In the genomic region with DNA sequence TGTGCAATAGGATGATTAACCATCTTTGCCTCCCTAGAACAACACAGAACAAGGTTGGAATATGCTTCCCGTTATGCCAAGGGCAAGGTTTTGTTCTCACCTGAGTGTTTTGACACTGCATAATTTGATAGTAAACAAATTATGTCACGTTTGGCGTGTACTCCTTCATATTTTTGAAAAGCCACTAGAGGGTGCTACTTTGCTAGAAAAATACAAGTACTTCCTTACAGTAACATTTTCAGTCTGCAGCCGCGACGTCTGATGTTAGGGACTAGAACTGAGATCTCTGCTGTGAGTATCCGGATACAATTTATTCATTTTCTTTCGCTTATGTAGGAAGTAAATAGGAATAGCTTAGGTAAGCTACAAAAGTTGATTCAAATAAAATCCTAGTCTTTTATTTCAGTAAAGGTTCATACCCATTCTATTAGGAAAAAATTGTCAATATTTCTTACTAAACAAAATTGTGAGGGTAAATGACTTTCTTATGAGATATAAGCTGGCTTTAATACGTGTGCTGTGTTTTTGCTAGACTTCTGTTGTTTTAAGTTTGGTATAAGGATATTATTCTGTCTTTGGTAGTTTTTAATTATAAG, we compare ENCODE assay signal across 8 cellular contexts.
DNase-seq lines count a peak whose midpoint lies in the region; ATAC-seq and TF ChIP-seq lines count a peak whose summit lies in the region.

No MANE protein-coding gene starts in this region.

- no TSS peak for BruUV-seq in MCF 10A (replicated peaks; lab: Mats Ljungman, UMichigan)

- intact Hi-C loops in MCF 10A (cut with micrococcal nuclease) = loop anchor here (1.0 to 5.0 kb wide), 5 partner anchors 63 to 820 kb away; no protein-coding TSS in a partner anchor

- no peaks in the 10 kb centered on the region for H3K27me3 Mint-ChIP-seq in MCF 10A (ENCODE audit: insufficient read depth, unreplicated experiment)

- no peak overlapping the region for H3K27ac ChIP-seq in effector memory CD4-positive, alpha-beta T cell (ENCODE audit: insufficient read depth, low read length, poor library complexity, severe bottlenecking)

- no peaks in the 10 kb centered on the region for H3K27me3 ChIP-seq in effector memory CD4-positive, alpha-beta T cell (replicated peaks; ENCODE audit: control insufficient read depth, insufficient read depth, low read length, poor library complexity, severe bottlenecking)

- peaks cover 11% of the 10 kb centered on the region for H3K4me1 Mint-ChIP-seq in MCF 10A (ENCODE audit: insufficient read depth, unreplicated experiment)

- CTCF ChIA-PET in MCF 10A (lab: Yijun Ruan, JAX) = interaction anchor here (0.6 to 9.3 kb wide), 34 partner anchors 9 to 1073 kb away, joined by 3 to 128 read pairs (median 4); no protein-coding TSS in a partner anchor

- peak; percentile 68 for TF ChIP-seq CTCF in MCF 10A (IDR thresholded peaks at IDR 0.05; ENCODE audit: unreplicated experiment)

- POLR2A ChIA-PET in MCF 10A (lab: Yijun Ruan, JAX) = interaction anchor here (0.7 to 3.8 kb wide), 7 partner anchors 221 to 604 kb away, joined by 3 to 26 read pairs (median 3); a partner anchor contains a TSS

- no peaks in the 10 kb centered on the region for H3K4me1 ChIP-seq in effector memory CD4-positive, alpha-beta T cell (ENCODE audit: control insufficient read depth, insufficient read depth, low read length, poor library complexity, severe bottlenecking)

- no peaks in the 10 kb centered on the region for H3K36me3 Mint-ChIP-seq in MCF 10A (ENCODE audit: insufficient read depth, unreplicated experiment)

- ATAC-seq in GM21447 (IDR thresholded peaks at IDR 0.05; ENCODE audit: unreplicated experiment) = peak; percentile 82

- H3K36me3 ChIP-seq in effector memory CD4-positive, alpha-beta T cell (ENCODE audit: control insufficient read depth, insufficient read depth, low read length) = no peaks in the 10 kb centered on the region

- no peaks in the 10 kb centered on the region for H3K9me3 ChIP-seq in effector memory CD4-positive, alpha-beta T cell (ENCODE audit: control insufficient read depth, low read length)

- no peaks in the 10 kb centered on the region for H3K9me3 Mint-ChIP-seq in MCF 10A (ENCODE audit: unreplicated experiment)

- H3K4me3 ChIP-seq in effector memory CD4-positive, alpha-beta T cell (ENCODE audit: insufficient read depth, low read depth, low read length, poor library complexity, severe bottlenecking) = no peak overlapping the region

- H3K27ac Mint-ChIP-seq in MCF 10A (ENCODE audit: low read depth, unreplicated experiment) = no peak overlapping the region

- DNase-seq in GM03348 (ENCODE audit: low spot score) (peak; percentile 64), HK-2 (ENCODE audit: unreplicated experiment) (peak; percentile 5), NCI-H748 treated with DMSO at 0.1 percent for 48 hours (lab: John Stamatoyannopoulos, UW) (peak; percentile 43), MCF 10A (ENCODE audit: unreplicated experiment) (peak; percentile 74), inferior parietal cortex (ENCODE audit: extremely low spot score) (peak; percentile 86), stromal cell of bone marrow (ENCODE audit: low read depth) (peak; percentile 45)
- DNase-seq in effector memory CD4-positive, alpha-beta T cell = no peak

- no peak overlapping the region for H3K4me3 Mint-ChIP-seq in MCF 10A (ENCODE audit: unreplicated experiment)

Comparison
In these comparisons a context has a peak if more than half of its experiments do, and no peak if none do; other contexts are left out.
1. DNase-seq: peak in GM03348 (single experiment), HK-2 (single experiment), NCI-H748 treated with DMSO at 0.1 percent for 48 hours (single experiment), MCF 10A (single experiment), inferior parietal cortex (single experiment) and stromal cell of bone marrow (single experiment); none in effector memory CD4-positive, alpha-beta T cell (0 of 3).